ENCODE assay signal across 18 cellular contexts in the genomic region with DNA sequence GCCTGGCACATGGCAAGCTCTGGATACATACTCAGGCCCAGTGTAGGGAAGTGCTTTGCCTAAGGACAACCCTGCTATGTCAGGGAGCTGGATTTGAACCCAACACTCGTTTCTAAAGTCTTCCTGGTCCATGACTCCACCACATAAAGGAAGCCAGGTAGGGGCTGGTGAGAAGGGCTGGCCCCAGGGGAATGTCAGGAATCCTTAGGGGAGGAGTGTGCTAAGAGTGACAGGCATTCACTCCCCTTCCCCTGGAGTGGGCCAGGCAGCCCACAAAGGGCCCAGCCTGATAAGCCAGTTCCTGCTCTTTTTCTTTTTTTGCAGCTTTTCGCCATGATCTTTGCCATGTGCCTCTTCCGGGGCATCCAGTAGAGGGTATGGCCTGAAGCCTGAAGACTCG. TPM values are rescaled to one million over a fixed set of nuclear protein-coding genes. Genes with fewer than 3 reads are reported as not detected.
DNase-seq lines count a peak whose midpoint lies in the region; ATAC-seq and TF ChIP-seq lines count a peak whose summit lies in the region.
"Had no signal": no experiment of that assay in that cellular context is flagged by ENCODE, and none has a peak within 500 bp of the region (broad histone marks: within the 10 kb centered on the region; RNA-seq: fewer than 3 reads in every experiment).

No MANE protein-coding gene starts in this region.

- peaks cover 14 to 15% of the 10 kb centered on the region in 2 donors for H3K4me1 Mint-ChIP-seq in stimulated activated naive B cell treated with anti-CD40 and anti-IgM and Interleukin-4, amounts not matched to agents 10 μg/mL and 1 μg/mL and 100 μg/mL, for 72 hours
- peaks cover 5% of the 10 kb centered on the region for H3K4me1 Mint-ChIP-seq in activated T-helper 17 cell treated with anti-CD3 and anti-CD28 coated beads, Interleukin-2, amount 50 U/mL, for 72 hours

- POLR2A ChIA-PET in RWPE1 (lab: Yijun Ruan, JAX; ENCODE audit: low non-redundant PET) = no interaction called here

- H3K4me3 Mint-ChIP-seq in stimulated activated naive B cell treated with anti-CD40 and anti-IgM and Interleukin-4, amounts not matched to agents 10 μg/mL and 1 μg/mL and 100 μg/mL, for 72 hours = no peak overlapping the region
- H3K4me3 Mint-ChIP-seq in activated T-helper 17 cell treated with anti-CD3 and anti-CD28 coated beads, Interleukin-2, amount 50 U/mL, for 72 hours = no peak overlapping the region
- H3K4me3 Mint-ChIP-seq: CD8-positive, alpha-beta memory T cell had no signal

- peaks cover 3 to 7% of the 10 kb centered on the region in 2 donors for H3K27me3 Mint-ChIP-seq in stimulated activated naive B cell treated with anti-CD40 and anti-IgM and Interleukin-4, amounts not matched to agents 10 μg/mL and 1 μg/mL and 100 μg/mL, for 72 hours
- H3K27me3 Mint-ChIP-seq in activated T-helper 17 cell treated with anti-CD3 and anti-CD28 coated beads, Interleukin-2, amount 50 U/mL, for 72 hours = no peaks in the 10 kb centered on the region

- H3K27ac Mint-ChIP-seq in stimulated activated naive B cell treated with anti-CD40 and anti-IgM and Interleukin-4, amounts not matched to agents 10 μg/mL and 1 μg/mL and 100 μg/mL, for 72 hours = peak overlapping the region; percentile 37
- H3K27ac Mint-ChIP-seq in activated T-helper 17 cell treated with anti-CD3 and anti-CD28 coated beads, Interleukin-2, amount 50 U/mL, for 72 hours = no peak overlapping the region

- ATAC-seq in stimulated activated naive B cell treated with anti-CD40 and anti-IgM and Interleukin-4, amounts not matched to agents 10 μg/mL and 1 μg/mL and 100 μg/mL, for 72 hours (replicated peaks) = no peak
- ATAC-seq in activated T-helper 17 cell treated with anti-CD3 and anti-CD28 coated beads, Interleukin-2, amount 50 U/mL, for 72 hours (replicated peaks) = no peak
- ATAC-seq: HCT116, Panc1 had no signal

- TF ChIP-seq CTCF in RWPE1 (conservative IDR thresholded peaks at IDR 0.05; ENCODE audit: low read depth) = no peak

- H3K36me3 Mint-ChIP-seq in stimulated activated naive B cell treated with anti-CD40 and anti-IgM and Interleukin-4, amounts not matched to agents 10 μg/mL and 1 μg/mL and 100 μg/mL, for 72 hours = peaks cover 11 to 19% of the 10 kb centered on the region in 2 donors
- peaks cover 11% of the 10 kb centered on the region for H3K36me3 Mint-ChIP-seq in activated T-helper 17 cell treated with anti-CD3 and anti-CD28 coated beads, Interleukin-2, amount 50 U/mL, for 72 hours (ENCODE audit: low read depth)

- H3K27ac ChIP-seq in RWPE1 = peak overlapping the region; percentile 20; the same call in 1 of the 2 replicates
- no peak overlapping the region for H3K27ac ChIP-seq in caudate nucleus (ENCODE audit: low read depth, low read length)
- H3K27ac ChIP-seq: 22Rv1 had no signal

- H3K9me3 Mint-ChIP-seq in stimulated activated naive B cell treated with anti-CD40 and anti-IgM and Interleukin-4, amounts not matched to agents 10 μg/mL and 1 μg/mL and 100 μg/mL, for 72 hours = no peaks in the 10 kb centered on the region
- H3K9me3 Mint-ChIP-seq in activated T-helper 17 cell treated with anti-CD3 and anti-CD28 coated beads, Interleukin-2, amount 50 U/mL, for 72 hours = no peaks in the 10 kb centered on the region
- H3K9me3 Mint-ChIP-seq: CD8-positive, alpha-beta memory T cell had no signal

- CTCF ChIA-PET in RWPE1 (lab: Yijun Ruan, JAX) = interaction anchor here (0.6 to 14.8 kb wide), 4 partner anchors 7 to 385 kb away, joined by 3 to 407 read pairs (median 18); no protein-coding TSS in a partner anchor

- DNase-seq in NCI-H1436 (lab: John Stamatoyannopoulos, UW) (peak; percentile 30), NCI-H1436 treated with DMSO at 0.1 percent for 48 hours (lab: John Stamatoyannopoulos, UW) (no peak), RWPE1 (ENCODE audit: low spot score) (no peak), islet precursor cell (peak; percentile 89), caudate nucleus (lab: John Stamatoyannopoulos, UW) (no peak), DMS53 treated with DMSO at 0.1 percent for 48 hours (lab: John Stamatoyannopoulos, UW; ENCODE audit: unreplicated experiment) (no peak)
- DNase-seq in stimulated activated naive B cell treated with anti-CD40 and anti-IgM and Interleukin-4, amounts not matched to agents 10 μg/mL and 1 μg/mL and 100 μg/mL, for 72 hours = no peak
- DNase-seq: CD8-positive, alpha-beta memory T cell; MV-4-11; NCI-H2081 treated with DMSO at 0.1 percent for 48 hours; NCI-H446 treated with DMSO at 0.1 percent for 48 hours; NCI-H774; Right ventricle myocardium superior; SK-N-SH had no signal

RNA-seq across cellular contexts. Expression of a gene that starts 21.9 kb away (rescaled TPM):
- 1 to 10 TPM; 3.8 to 6.4 TPM for total RNA-seq in activated T-helper 17 cell treated with anti-CD3 and anti-CD28 coated beads, Interleukin-2, amount 50 U/mL, for 72 hours

Comparison
In these comparisons a context has a peak if more than half of its experiments do, and no peak if none do; other contexts are left out.
1. DNase-seq: peak in NCI-H1436 (single experiment) and islet precursor cell (single experiment); none in NCI-H1436 treated with DMSO at 0.1 percent for 48 hours (single experiment), RWPE1 (single experiment), stimulated activated naive B cell treated with anti-CD40 and anti-IgM and Interleukin-4, amounts not matched to agents 10 μg/mL and 1 μg/mL and 100 μg/mL, for 72 hours (single experiment), caudate nucleus (0 of 61) and DMS53 treated with DMSO at 0.1 percent for 48 hours (single experiment).